In genomic region chr6:170049641-170050491, GRCh38 we compare ENCODE assay signal across 12 cellular contexts.
DNase-seq lines count a peak whose midpoint lies in the region; ATAC-seq and TF ChIP-seq lines count a peak whose summit lies in the region.
"Had no signal": no experiment of that assay in that cellular context is flagged by ENCODE, and none has a peak within 500 bp of the region (broad histone marks: within the 10 kb centered on the region; RNA-seq: fewer than 3 reads in every experiment).

No MANE protein-coding gene starts in this region.

- H3K27ac ChIP-seq in aorta (ENCODE audit: low read depth in 1 of 2, low read length in 2 of 2): no peak overlapping the region

- no peaks in the 10 kb centered on the region for H3K9me3 Mint-ChIP-seq in activated naive CD8-positive, alpha-beta T cell treated with anti-CD3 and anti-CD28 coated beads, Interleukin-2, amount 10 ng/mL, durations not matched to agents 7 days and 5 days
- H3K9me3 Mint-ChIP-seq in activated naive CD8-positive, alpha-beta T cell treated with anti-CD3 and anti-CD28 coated beads for 36 hours: no peaks in the 10 kb centered on the region
- no peaks in the 10 kb centered on the region for H3K9me3 Mint-ChIP-seq in natural killer cell treated with Interleukin-12 subunit alpha and Interleukin-12 subunit beta and Interleukin-15 and Interleukin-18, amount 100 ng/mL, for 72 hours
- H3K9me3 Mint-ChIP-seq in activated T-helper 2 cell treated with anti-CD3 and anti-CD28 coated beads, Interferon-gamma antibody, Interleukin-2, Interleukin-4, amounts not matched to agents 10 μg/mL and 5 μg/mL and 100 μg/mL, durations not matched to agents 14 hours and 24 hours and 36 hours: peaks cover 4% of the 10 kb centered on the region
- H3K9me3 Mint-ChIP-seq: activated B cell treated with CpG ODN at 0.5 μM for 24 hours had no signal

- no peaks in the 10 kb centered on the region for H3K27me3 ChIP-seq in aorta (ENCODE audit: control insufficient read depth in 1 of 2, insufficient read depth in 2 of 2, low read length in 1 of 2)

- H3K4me1 ChIP-seq in aorta (ENCODE audit: control insufficient read depth in 1 of 2, insufficient read depth in 2 of 2, low read length in 2 of 2): no peaks in the 10 kb centered on the region

- ATAC-seq in activated naive CD8-positive, alpha-beta T cell treated with anti-CD3 and anti-CD28 coated beads, Interleukin-2, amount 10 ng/mL, durations not matched to agents 7 days and 5 days (ENCODE audit: low read depth): no peak
- no peak for ATAC-seq in natural killer cell treated with Interleukin-12 subunit alpha and Interleukin-12 subunit beta and Interleukin-15 and Interleukin-18, amount 100 ng/mL, for 72 hours
- ATAC-seq in aorta (ENCODE audit: low FRiP score) (peak; percentile 63), HG03139 (IDR thresholded peaks at IDR 0.05; ENCODE audit: unreplicated experiment) (no peak)

- H3K36me3 Mint-ChIP-seq in activated naive CD8-positive, alpha-beta T cell treated with anti-CD3 and anti-CD28 coated beads, Interleukin-2, amount 10 ng/mL, durations not matched to agents 7 days and 5 days: no peaks in the 10 kb centered on the region
- H3K36me3 Mint-ChIP-seq in activated naive CD8-positive, alpha-beta T cell treated with anti-CD3 and anti-CD28 coated beads for 36 hours: no peaks in the 10 kb centered on the region
- peaks cover 4% of the 10 kb centered on the region for H3K36me3 Mint-ChIP-seq in natural killer cell treated with Interleukin-12 subunit alpha and Interleukin-12 subunit beta and Interleukin-15 and Interleukin-18, amount 100 ng/mL, for 72 hours
- no peaks in the 10 kb centered on the region for H3K36me3 Mint-ChIP-seq in activated T-helper 2 cell treated with anti-CD3 and anti-CD28 coated beads, Interferon-gamma antibody, Interleukin-2, Interleukin-4, amounts not matched to agents 10 μg/mL and 5 μg/mL and 100 μg/mL, durations not matched to agents 14 hours and 24 hours and 36 hours (ENCODE audit: low read depth)

- H3K4me3 Mint-ChIP-seq in activated naive CD8-positive, alpha-beta T cell treated with anti-CD3 and anti-CD28 coated beads, Interleukin-2, amount 10 ng/mL, durations not matched to agents 7 days and 5 days: no peak overlapping the region
- no peak overlapping the region for H3K4me3 Mint-ChIP-seq in activated naive CD8-positive, alpha-beta T cell treated with anti-CD3 and anti-CD28 coated beads for 36 hours
- H3K4me3 Mint-ChIP-seq in natural killer cell treated with Interleukin-12 subunit alpha and Interleukin-12 subunit beta and Interleukin-15 and Interleukin-18, amount 100 ng/mL, for 72 hours: no peak overlapping the region
- no peak overlapping the region for H3K4me3 Mint-ChIP-seq in activated T-helper 2 cell treated with anti-CD3 and anti-CD28 coated beads, Interferon-gamma antibody, Interleukin-2, Interleukin-4, amounts not matched to agents 10 μg/mL and 5 μg/mL and 100 μg/mL, durations not matched to agents 14 hours and 24 hours and 36 hours (ENCODE audit: low read depth)
- H3K4me3 Mint-ChIP-seq: activated B cell treated with CpG ODN at 0.5 μM for 24 hours, B cell had no signal

- WGBS in aorta, 2 donors: 71% methylated on average over 36 of the region's 36 CpGs

- peak; percentile 15 for DNase-seq in activated naive CD8-positive, alpha-beta T cell treated with anti-CD3 and anti-CD28 coated beads, Interleukin-2, amount 10 ng/mL, durations not matched to agents 7 days and 5 days
- no peak for DNase-seq in activated naive CD8-positive, alpha-beta T cell treated with anti-CD3 and anti-CD28 coated beads for 36 hours
- peak; percentile 84 for DNase-seq in fibroblast of mammary gland (ENCODE audit: low read depth)
- peak; percentile 57 for DNase-seq in natural killer cell treated with Interleukin-12 subunit alpha and Interleukin-12 subunit beta and Interleukin-15 and Interleukin-18, amount 100 ng/mL, for 72 hours (ENCODE audit: low spot score)
- DNase-seq in aorta: peak; percentile 79 to 80
- DNase-seq in activated T-helper 2 cell treated with anti-CD3 and anti-CD28 coated beads, Interferon-gamma antibody, Interleukin-2, Interleukin-4, amounts not matched to agents 10 μg/mL and 5 μg/mL and 100 μg/mL, durations not matched to agents 14 hours and 24 hours and 36 hours (ENCODE audit: low spot score): no peak
- DNase-seq in DMS153 (lab: John Stamatoyannopoulos, UW): no peak
- DNase-seq: activated B cell treated with CpG ODN at 0.5 μM for 24 hours, cortex of kidney, NCI-H2081 treated with DMSO at 0.1 percent for 48 hours had no signal

- POLR2A ChIA-PET in activated naive CD8-positive, alpha-beta T cell treated with anti-CD3 and anti-CD28 coated beads, Interleukin-2, amount 10 ng/mL, durations not matched to agents 7 days and 5 days (lab: Charles Lee): no interaction called here

- no peaks in the 10 kb centered on the region for H3K36me3 ChIP-seq in aorta (ENCODE audit: control insufficient read depth in 1 of 2, insufficient read depth in 2 of 2, low read length in 1 of 2)

- peaks cover 10% of the 10 kb centered on the region for H3K27me3 Mint-ChIP-seq in activated naive CD8-positive, alpha-beta T cell treated with anti-CD3 and anti-CD28 coated beads, Interleukin-2, amount 10 ng/mL, durations not matched to agents 7 days and 5 days
- peaks cover 4% of the 10 kb centered on the region for H3K27me3 Mint-ChIP-seq in activated naive CD8-positive, alpha-beta T cell treated with anti-CD3 and anti-CD28 coated beads for 36 hours
- H3K27me3 Mint-ChIP-seq in natural killer cell treated with Interleukin-12 subunit alpha and Interleukin-12 subunit beta and Interleukin-15 and Interleukin-18, amount 100 ng/mL, for 72 hours: peaks cover 16 to 23% of the 10 kb centered on the region in 2 donors
- H3K27me3 Mint-ChIP-seq in activated T-helper 2 cell treated with anti-CD3 and anti-CD28 coated beads, Interferon-gamma antibody, Interleukin-2, Interleukin-4, amounts not matched to agents 10 μg/mL and 5 μg/mL and 100 μg/mL, durations not matched to agents 14 hours and 24 hours and 36 hours (ENCODE audit: low read depth): peaks cover 5% of the 10 kb centered on the region

- H3K4me1 Mint-ChIP-seq in activated naive CD8-positive, alpha-beta T cell treated with anti-CD3 and anti-CD28 coated beads, Interleukin-2, amount 10 ng/mL, durations not matched to agents 7 days and 5 days: no peaks in the 10 kb centered on the region
- no peaks in the 10 kb centered on the region for H3K4me1 Mint-ChIP-seq in activated naive CD8-positive, alpha-beta T cell treated with anti-CD3 and anti-CD28 coated beads for 36 hours
- peaks cover 6 to 19% of the 10 kb centered on the region in 2 donors for H3K4me1 Mint-ChIP-seq in natural killer cell treated with Interleukin-12 subunit alpha and Interleukin-12 subunit beta and Interleukin-15 and Interleukin-18, amount 100 ng/mL, for 72 hours (ENCODE audit: low read depth in 2 of 2)
- H3K4me1 Mint-ChIP-seq in activated T-helper 2 cell treated with anti-CD3 and anti-CD28 coated beads, Interferon-gamma antibody, Interleukin-2, Interleukin-4, amounts not matched to agents 10 μg/mL and 5 μg/mL and 100 μg/mL, durations not matched to agents 14 hours and 24 hours and 36 hours (ENCODE audit: low read depth): no peaks in the 10 kb centered on the region
- H3K4me1 Mint-ChIP-seq: activated B cell treated with CpG ODN at 0.5 μM for 24 hours, B cell had no signal

- intact Hi-C loops in aorta (cut with DNase I): no loop called here
- intact Hi-C loops in activated T-helper 2 cell treated with anti-CD3 and anti-CD28 coated beads, Interferon-gamma antibody, Interleukin-2, Interleukin-4, amounts not matched to agents 10 μg/mL and 5 μg/mL and 100 μg/mL, durations not matched to agents 14 hours and 24 hours and 36 hours (cut with micrococcal nuclease): no loop called here

- no peak for TF ChIP-seq CTCF in fibroblast of mammary gland (conservative IDR thresholded peaks at IDR 0.05; ENCODE audit: control insufficient read depth, insufficient read depth, low read depth, low read length)

- no peaks in the 10 kb centered on the region for H3K9me3 ChIP-seq in aorta (ENCODE audit: control insufficient read depth, low read length)

- H3K4me3 ChIP-seq in fibroblast of mammary gland (ENCODE audit: control insufficient read depth, low read depth, low read length) (no peak overlapping the region), aorta (ENCODE audit: low read length in 2 of 2) (no peak overlapping the region)

- no peak overlapping the region for H3K27ac Mint-ChIP-seq in activated naive CD8-positive, alpha-beta T cell treated with anti-CD3 and anti-CD28 coated beads, Interleukin-2, amount 10 ng/mL, durations not matched to agents 7 days and 5 days
- H3K27ac Mint-ChIP-seq in activated naive CD8-positive, alpha-beta T cell treated with anti-CD3 and anti-CD28 coated beads for 36 hours: no peak overlapping the region
- H3K27ac Mint-ChIP-seq in natural killer cell treated with Interleukin-12 subunit alpha and Interleukin-12 subunit beta and Interleukin-15 and Interleukin-18, amount 100 ng/mL, for 72 hours: no peak overlapping the region
- no peak overlapping the region for H3K27ac Mint-ChIP-seq in activated T-helper 2 cell treated with anti-CD3 and anti-CD28 coated beads, Interferon-gamma antibody, Interleukin-2, Interleukin-4, amounts not matched to agents 10 μg/mL and 5 μg/mL and 100 μg/mL, durations not matched to agents 14 hours and 24 hours and 36 hours
- H3K27ac Mint-ChIP-seq: activated B cell treated with CpG ODN at 0.5 μM for 24 hours, B cell had no signal

Comparison
In these comparisons a context has a peak if more than half of its experiments do, and no peak if none do; other contexts are left out.
1. DNase-seq: peak in activated naive CD8-positive, alpha-beta T cell treated with anti-CD3 and anti-CD28 coated beads, Interleukin-2, amount 10 ng/mL, durations not matched to agents 7 days and 5 days (single experiment), fibroblast of mammary gland (single experiment), natural killer cell treated with Interleukin-12 subunit alpha and Interleukin-12 subunit beta and Interleukin-15 and Interleukin-18, amount 100 ng/mL, for 72 hours (single experiment) and aorta (2 of 2); none in activated naive CD8-positive, alpha-beta T cell treated with anti-CD3 and anti-CD28 coated beads for 36 hours (single experiment), activated T-helper 2 cell treated with anti-CD3 and anti-CD28 coated beads, Interferon-gamma antibody, Interleukin-2, Interleukin-4, amounts not matched to agents 10 μg/mL and 5 μg/mL and 100 μg/mL, durations not matched to agents 14 hours and 24 hours and 36 hours (single experiment) and DMS153 (single experiment).